ENCODE assay signal across 1 cellular context in genomic region chr17:66317629-66318028, GRCh38.
A peak's percentile ranks its signal among the peaks of the same experiment; 100 is the strongest.
TF ChIP-seq lines count a peak whose summit lies in the region.

No MANE protein-coding gene starts in this region.

TF ChIP-seq in SK-N-SH, 30 proteins besides CTCF, POLR2A, EP300 and RAD21 (continued from another document):
- TF ChIP-seq ZBTB33 (IDR thresholded peaks at IDR 0.05; ENCODE audit: borderline replicate concordance, low read depth) (no peak), RXRA (IDR thresholded peaks at IDR 0.05; ENCODE audit: borderline replicate concordance, low read depth) (no peak), FOXJ3 (CRISPR knock-in tag; IDR thresholded peaks at IDR 0.05) (no peak), TAF1 (IDR thresholded peaks at IDR 0.05; ENCODE audit: borderline replicate concordance, low read depth, low read length) (no peak), NFIC (IDR thresholded peaks at IDR 0.05; ENCODE audit: borderline replicate concordance) (no peak), IRF3 (IDR thresholded peaks at IDR 0.05; ENCODE audit: low read depth, low read length) (no peak), MXI1 (IDR thresholded peaks at IDR 0.05; ENCODE audit: low read depth, low read length) (no peak), RFX5 (IDR thresholded peaks at IDR 0.05; ENCODE audit: low read length) (no peak), EZH2phosphoT487 (IDR thresholded peaks at IDR 0.05; ENCODE audit: borderline replicate concordance, low read depth) (no peak), USF2 (IDR thresholded peaks at IDR 0.05; ENCODE audit: borderline replicate concordance, low read depth, low read length) (no peak), NRF1 (IDR thresholded peaks at IDR 0.05; ENCODE audit: low read depth, low read length) (no peak), GABPA (IDR thresholded peaks at IDR 0.05; ENCODE audit: low read depth) (no peak), POLR2AphosphoS5 (IDR thresholded peaks at IDR 0.05; ENCODE audit: low read depth, low read length) (no peak), JUND (IDR thresholded peaks at IDR 0.05) (peak; percentile 28; the same call in 1 of the 2 replicates), SMC3 (IDR thresholded peaks at IDR 0.05; ENCODE audit: low read depth, low read length) (no peak), MEF2A (IDR thresholded peaks at IDR 0.05; ENCODE audit: borderline replicate concordance, low read depth) (no peak), PBX3 (IDR thresholded peaks at IDR 0.05) (no peak), TEAD4 (IDR thresholded peaks at IDR 0.05; ENCODE audit: borderline replicate concordance, insufficient read depth) (0 out of 2 replicates have a peak, but pooled peaks have one; percentile 12), CHD2 (IDR thresholded peaks at IDR 0.05; ENCODE audit: low read length, partially characterized antibody) (no peak), YY1 (IDR thresholded peaks at IDR 0.05; ENCODE audit: low read depth) (no peak)
